In the genomic region with DNA sequence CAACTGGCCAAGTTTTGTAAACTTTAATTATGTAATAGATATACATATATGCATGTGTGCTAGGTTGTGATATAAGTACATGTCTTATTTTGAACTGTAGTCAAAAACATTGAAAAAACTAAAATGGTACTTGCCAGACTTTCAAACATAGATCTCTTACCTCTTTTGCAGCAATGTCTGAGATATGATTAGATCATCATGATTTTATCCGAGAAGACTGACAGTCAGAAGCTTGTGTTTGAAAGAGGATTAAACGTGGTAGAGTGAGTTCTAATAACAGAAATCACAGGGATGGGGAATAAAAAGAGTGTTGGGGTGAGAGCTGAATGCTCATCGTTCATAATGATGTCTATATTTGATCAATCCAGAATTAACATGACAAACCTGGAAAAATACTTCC, we compare ENCODE assay signal across 11 cellular contexts. TPM values are rescaled to one million over a fixed set of nuclear protein-coding genes. Genes with fewer than 3 reads are reported as not detected.
"Had no signal": no experiment of that assay in that cellular context is flagged by ENCODE, and none has a peak within 500 bp of the region (broad histone marks: within the 10 kb centered on the region; RNA-seq: fewer than 3 reads in every experiment).

No MANE protein-coding gene starts in this region.

- H3K27ac Mint-ChIP-seq: HFFc6 had no signal

- ATAC-seq: HCT116, HepG2 had no signal

- H3K4me3 ChIP-seq: GM23248, HAP-1 had no signal

- H3K27ac ChIP-seq: GM23248, HL-60 had no signal

- H2AFZ ChIP-seq: GM23248 had no signal

- DNase-seq: GM23248, GOT3, H7, HFFc6 had no signal

- H3K36me3 ChIP-seq: HAP-1 had no signal

- H3K9me3 ChIP-seq: HAP-1 had no signal

- H3K4me3 Mint-ChIP-seq: HFFc6, IgD-negative memory B cell had no signal

- H3K4me1 Mint-ChIP-seq: IgD-negative memory B cell had no signal

- H3K4me1 ChIP-seq: HAP-1 had no signal

- H3K9ac ChIP-seq: GM23248 had no signal

RNA-seq across cellular contexts. Expression of a gene that starts 18.2 kb away (rescaled TPM):
- total RNA-seq: GM23248, H4, HepG2, HFFc6 had no signal
- polyA plus RNA-seq: HepG2, IgD-negative memory B cell had no signal

RNA-seq across cellular contexts. Expression of a gene that starts 33.6 kb away (rescaled TPM):
- total RNA-seq: HT1080 had no signal
